Comparison of ENCODE assay signal across 11 cellular contexts in genomic region chr14:54669759-54670630, GRCh38.
DNase-seq lines count a peak whose midpoint lies in the region; ATAC-seq, FAIRE-seq and TF ChIP-seq lines count a peak whose summit lies in the region.
"Had no signal": no experiment of that assay in that cellular context is flagged by ENCODE, and none has a peak within 500 bp of the region (broad histone marks: within the 10 kb centered on the region; RNA-seq: fewer than 3 reads in every experiment).

No MANE protein-coding gene starts in this region.

- no peak overlapping the region for H3K27ac ChIP-seq in CD4-positive, alpha-beta T cell (ENCODE audit: low read depth, low read length)

- no peak overlapping the region for H3K4me3 Mint-ChIP-seq in CD4-positive, alpha-beta T cell
- H3K4me3 Mint-ChIP-seq: naive B cell had no signal

- peaks cover 5% of the 10 kb centered on the region for H3K4me1 Mint-ChIP-seq in CD4-positive, alpha-beta T cell (ENCODE audit: low read depth)

- H3K27me3 Mint-ChIP-seq in CD4-positive, alpha-beta T cell, result peaks cover 7% of the 10 kb centered on the region
- H3K27me3 Mint-ChIP-seq: naive B cell had no signal

- POLR2A ChIA-PET in CD4-positive, alpha-beta T cell (lab: Charles Lee), result no interaction called here

- no peak for TF ChIP-seq CTCF in CD4-positive, alpha-beta T cell (IDR thresholded peaks at IDR 0.05)
- no peak for TF ChIP-seq CTCF in choroid plexus epithelial cell (conservative IDR thresholded peaks at IDR 0.05; ENCODE audit: low read depth, low read length)

- no peaks in the 10 kb centered on the region for H3K27me3 ChIP-seq in CD4-positive, alpha-beta T cell (ENCODE audit: control insufficient read depth, insufficient read depth, low read length)

- H3K4me3 ChIP-seq in choroid plexus epithelial cell (ENCODE audit: low read depth, low read length), result no peak overlapping the region

- CTCF ChIA-PET in CD4-positive, alpha-beta T cell (lab: Charles Lee), result interaction anchor here (1.0 to 1.3 kb wide), 2 partner anchors 20 to 22 kb away, joined by 3 read pairs; no protein-coding TSS in a partner anchor

- no peak for TF ChIP-seq POLR2A in GM12892 (IDR thresholded peaks at IDR 0.05; ENCODE audit: low read depth, low read length)

- peak; percentile 34 for ATAC-seq in CD4-positive, alpha-beta T cell (ENCODE audit: poor library complexity)
- no peak for ATAC-seq in HG02840 (IDR thresholded peaks at IDR 0.05; ENCODE audit: low FRiP score, unreplicated experiment)

- intact Hi-C loops in CD4-positive, alpha-beta T cell (cut with DNase I, micrococcal nuclease), result no loop called here
- intact Hi-C loops in posterior vena cava (cut with DNase I), result no loop called here

- H3K27ac Mint-ChIP-seq in CD4-positive, alpha-beta T cell, result no peak overlapping the region

- H3K9me3 ChIP-seq in CD4-positive, alpha-beta T cell (ENCODE audit: control insufficient read depth, low read length), result no peaks in the 10 kb centered on the region

- no peaks in the 10 kb centered on the region for H3K9me3 Mint-ChIP-seq in CD4-positive, alpha-beta T cell

- no peak for DNase-seq in CD4-positive, alpha-beta T cell
- DNase-seq in RCC 7860 (ENCODE audit: low spot score), result peak; percentile 48
- DNase-seq in choroid plexus epithelial cell (ENCODE audit: low read depth), result peak; percentile 95
- DNase-seq in posterior vena cava (ENCODE audit: low spot score), result peak; percentile 83
- no peak for DNase-seq in nucleus accumbens (lab: John Stamatoyannopoulos, UW)
- no peak for DNase-seq in GM12892 (ENCODE audit: insufficient read length)
- no peak for DNase-seq in NCI-H146 (lab: John Stamatoyannopoulos, UW)
- DNase-seq: naive B cell, NCI-H1092 treated with DMSO at 0.1 percent for 48 hours had no signal

- no peaks in the 10 kb centered on the region for H3K36me3 Mint-ChIP-seq in CD4-positive, alpha-beta T cell (ENCODE audit: low read depth)

- FAIRE-seq in RCC 7860 (lab: Jason Lieb, UNC) (no peak), GM12892 (lab: Jason Lieb, UNC) (no peak)
- FAIRE-seq: endothelial cell of umbilical vein had no signal

Comparison
In these comparisons a context has a peak if more than half of its experiments do, and no peak if none do; other contexts are left out.
1. DNase-seq: peak in RCC 7860 (single experiment), choroid plexus epithelial cell (single experiment) and posterior vena cava (single experiment); none in CD4-positive, alpha-beta T cell (0 of 10), nucleus accumbens (0 of 56), GM12892 (single experiment) and NCI-H146 (single experiment).